Comparison of ENCODE assay signal across 8 cellular contexts in the genomic region with DNA sequence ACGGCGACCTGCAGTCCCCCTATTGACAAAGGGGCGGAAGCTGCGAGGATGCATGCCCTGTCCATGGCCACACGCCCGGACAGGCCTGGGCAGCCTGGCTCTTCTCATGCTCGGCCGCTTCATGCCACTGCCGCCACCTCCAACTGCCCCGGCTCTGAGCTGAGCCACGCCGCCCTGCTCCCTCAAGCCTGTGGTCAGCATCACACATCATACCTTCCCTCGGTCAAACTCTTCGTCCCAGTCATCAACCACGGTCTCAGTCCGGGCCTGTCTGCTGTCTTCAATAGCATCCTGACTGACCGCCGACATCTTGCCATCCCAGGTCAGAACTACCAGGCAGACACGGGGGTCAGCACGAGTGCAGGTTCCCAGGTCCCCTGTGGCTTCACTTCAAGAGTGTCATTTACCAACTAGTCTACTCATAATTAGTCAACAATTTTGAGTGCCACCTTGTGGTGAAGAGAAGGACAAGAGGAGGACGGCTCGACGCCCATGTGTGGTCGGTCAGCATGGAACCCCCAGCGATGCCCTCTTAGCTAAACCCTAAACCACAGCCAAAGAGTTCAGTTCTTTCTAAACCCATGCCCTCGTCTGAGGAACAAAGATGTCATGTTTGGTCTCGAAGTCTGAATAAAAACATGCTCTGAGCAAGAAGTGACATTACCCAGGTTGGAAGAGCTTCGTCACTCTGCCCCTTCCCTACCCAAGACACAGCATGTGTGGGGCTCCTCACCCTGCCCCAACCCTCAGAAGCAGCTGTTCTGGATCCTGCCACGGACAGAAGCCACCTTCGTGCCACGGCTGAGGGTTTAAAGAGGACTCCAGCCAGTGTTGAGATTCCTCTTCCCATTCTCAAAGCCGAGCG.
DNase-seq lines count a peak whose midpoint lies in the region; TF ChIP-seq lines count a peak whose summit lies in the region.

No MANE protein-coding gene starts in this region.

- DNase-seq in NCI-H1436 (lab: John Stamatoyannopoulos, UW) = peak; percentile 15
- no peak for DNase-seq in NCI-H1436 treated with DMSO at 0.1 percent for 48 hours (lab: John Stamatoyannopoulos, UW)
- peak; percentile 45 for DNase-seq in MM.1S
- no peak for DNase-seq in brain microvascular endothelial cell
- DNase-seq in medulla oblongata (ENCODE audit: extremely low spot score) = peak; percentile 79
- DNase-seq in GOT3 (lab: John Stamatoyannopoulos, UW) = no peak
- no peak for DNase-seq in DMS114 treated with DMSO at 0.1 percent for 48 hours (lab: John Stamatoyannopoulos, UW; ENCODE audit: unreplicated experiment)
- DNase-seq in activated CD8-positive, alpha-beta memory T cell treated with anti-CD3 and anti-CD28 coated beads for 24 hours = no peak

- H3K27me3 ChIP-seq in MM.1S (replicated peaks; ENCODE audit: insufficient read depth, low read length) = no peaks in the 10 kb centered on the region
- no peaks in the 10 kb centered on the region for H3K27me3 ChIP-seq in brain microvascular endothelial cell (replicated peaks)

- no peak overlapping the region for H3K4me2 ChIP-seq in MM.1S (ENCODE audit: low read depth, low read length)

- H2AFZ ChIP-seq in MM.1S (ENCODE audit: low read length) = no peak overlapping the region

- peaks cover 40% of the 10 kb centered on the region for H3K79me2 ChIP-seq in MM.1S (ENCODE audit: low read length)

- no peaks in the 10 kb centered on the region for H3K9me2 ChIP-seq in MM.1S (replicated peaks; ENCODE audit: insufficient read depth, low read length)

- no peak overlapping the region for H3K9ac ChIP-seq in MM.1S (ENCODE audit: low read length)

- peaks cover 20% of the 10 kb centered on the region for H3K36me3 ChIP-seq in MM.1S (replicated peaks; ENCODE audit: insufficient read depth, low read length)
- peaks cover 64% of the 10 kb centered on the region for H3K36me3 ChIP-seq in brain microvascular endothelial cell (replicated peaks)

- H3K4me3 ChIP-seq in MM.1S (ENCODE audit: low read length) = no peak overlapping the region
- no peak overlapping the region for H3K4me3 ChIP-seq in brain microvascular endothelial cell (ENCODE audit: low read depth, low read length)

- no peaks in the 10 kb centered on the region for H3K4me1 ChIP-seq in MM.1S (ENCODE audit: low read length)

- in situ Hi-C loops in brain microvascular endothelial cell (cut with HindIII; ENCODE audit: low pct_ligation_motif_present, low sequenced_read_pairs) = no loop called here

- H4K20me1 ChIP-seq in MM.1S (ENCODE audit: insufficient read depth, low read length) = no peaks in the 10 kb centered on the region

- H3K9me3 ChIP-seq in MM.1S (replicated peaks; ENCODE audit: insufficient read depth, low read length) = no peaks in the 10 kb centered on the region

- no peak overlapping the region for H3K27ac ChIP-seq in MM.1S (ENCODE audit: low read length)
- H3K27ac ChIP-seq in brain microvascular endothelial cell = no peak overlapping the region

- TF ChIP-seq CTCF in MM.1S (IDR thresholded peaks at IDR 0.05; ENCODE audit: low read length) (peak; percentile 46), brain microvascular endothelial cell (IDR thresholded peaks at IDR 0.05; ENCODE audit: low read depth, low read length, missing control alignments) (peak; percentile 55)

- H3F3A ChIP-seq in MM.1S (ENCODE audit: insufficient read depth, low read length) = no peaks in the 10 kb centered on the region

Comparison
In these comparisons a context has a peak if more than half of its experiments do, and no peak if none do; other contexts are left out.
1. DNase-seq: peak in NCI-H1436 (single experiment), MM.1S (single experiment) and medulla oblongata (single experiment); none in NCI-H1436 treated with DMSO at 0.1 percent for 48 hours (single experiment), brain microvascular endothelial cell (single experiment), GOT3 (single experiment), DMS114 treated with DMSO at 0.1 percent for 48 hours (single experiment) and activated CD8-positive, alpha-beta memory T cell treated with anti-CD3 and anti-CD28 coated beads for 24 hours (single experiment).